8 cellular contexts compared by ENCODE assay signal in genomic region chr4:143352052-143352451, GRCh38. TPM values are rescaled to one million over a fixed set of nuclear protein-coding genes. Genes with fewer than 3 reads are reported as not detected.
A peak's percentile ranks its signal among the peaks of the same experiment; 100 is the strongest.
DNase-seq lines count a peak whose midpoint lies in the region; ATAC-seq and TF ChIP-seq lines count a peak whose summit lies in the region.
"Had no signal": no experiment of that assay in that cellular context is flagged by ENCODE, and none has a peak within 500 bp of the region (broad histone marks: within the 10 kb centered on the region; RNA-seq: fewer than 3 reads in every experiment).

No MANE protein-coding gene starts in this region.

- H3K27me3 ChIP-seq in testis, result no peaks in the 10 kb centered on the region

- no peak overlapping the region for H3K4me3 ChIP-seq in fibroblast of pulmonary artery (replicated peaks; ENCODE audit: low read depth, low read length)
- no peak overlapping the region for H3K4me3 ChIP-seq in testis

- H3K27ac Mint-ChIP-seq in activated naive CD8-positive, alpha-beta T cell treated with anti-CD3 and anti-CD28 coated beads for 36 hours, result no peak overlapping the region
- H3K27ac Mint-ChIP-seq: endodermal cell had no signal

- H3K36me3 Mint-ChIP-seq in activated naive CD8-positive, alpha-beta T cell treated with anti-CD3 and anti-CD28 coated beads for 36 hours, result no peaks in the 10 kb centered on the region

- no peaks in the 10 kb centered on the region for H3K9me3 Mint-ChIP-seq in activated naive CD8-positive, alpha-beta T cell treated with anti-CD3 and anti-CD28 coated beads for 36 hours
- H3K9me3 Mint-ChIP-seq: endodermal cell had no signal

- H3K27ac ChIP-seq in testis, result peak overlapping the region; percentile 31 to 54

- DNase-seq in NCI-H1048 (lab: John Stamatoyannopoulos, UW) (peak; percentile 21), SK-N-DZ (ENCODE audit: low spot score) (peak; percentile 29), fibroblast of pulmonary artery (ENCODE audit: low read depth) (peak; percentile 39), testis (no peak), RPMI8226 (no peak)
- no peak for DNase-seq in activated naive CD8-positive, alpha-beta T cell treated with anti-CD3 and anti-CD28 coated beads for 36 hours
- DNase-seq: endodermal cell had no signal

- no peak overlapping the region for H3K4me3 Mint-ChIP-seq in activated naive CD8-positive, alpha-beta T cell treated with anti-CD3 and anti-CD28 coated beads for 36 hours
- H3K4me3 Mint-ChIP-seq: endodermal cell had no signal

- TF ChIP-seq POLR2A in testis (IDR thresholded peaks at IDR 0.05), result no peak

- no peaks in the 10 kb centered on the region for H3K36me3 ChIP-seq in testis (ENCODE audit: low read depth, missing control alignments)

- ATAC-seq in GM18502 (IDR thresholded peaks at IDR 0.05; ENCODE audit: poor library complexity, unreplicated experiment), result no peak

- intact Hi-C loops in testis (cut with DNase I; ENCODE audit: low total_unique reads), result no loop called here

- TF ChIP-seq CTCF in fibroblast of pulmonary artery (IDR thresholded peaks at IDR 0.05; ENCODE audit: low read length, missing control alignments), result no peak
- TF ChIP-seq CTCF in testis (IDR thresholded peaks at IDR 0.05), result no peak

- H3K27me3 Mint-ChIP-seq in activated naive CD8-positive, alpha-beta T cell treated with anti-CD3 and anti-CD28 coated beads for 36 hours, result peaks cover 7% of the 10 kb centered on the region

- H3K4me1 Mint-ChIP-seq in activated naive CD8-positive, alpha-beta T cell treated with anti-CD3 and anti-CD28 coated beads for 36 hours, result no peaks in the 10 kb centered on the region

- no peaks in the 10 kb centered on the region for H3K9me3 ChIP-seq in testis

- H3K4me1 ChIP-seq in testis, result peaks cover 56% of the 10 kb centered on the region

RNA-seq across cellular contexts. Expression of gene GAB1, which starts 15.4 kb away (rescaled TPM):
- 6.3 and 6.6 TPM in 2 replicates for polyA plus RNA-seq in SK-N-DZ (2014; cell fraction: cytosol; rRNA removed)
- polyA plus RNA-seq in SK-N-DZ (2014; cell fraction: nucleus; rRNA removed), result 7.7 and 13.0 TPM in 2 replicates
- 10 to 100 TPM; 61.3 to 64.5 TPM for total RNA-seq in testis
- 19.7 TPM for polyA plus RNA-seq in testis (ENCODE audit: insufficient read depth, low read depth, low replicate concordance)
- under 1 TPM; 0.24 to 0.74 TPM for total RNA-seq in activated naive CD8-positive, alpha-beta T cell treated with anti-CD3 and anti-CD28 coated beads for 36 hours

Comparison
In these comparisons a context has a peak if more than half of its experiments do, and no peak if none do; other contexts are left out.
1. DNase-seq: peak in NCI-H1048 (single experiment), SK-N-DZ (single experiment) and fibroblast of pulmonary artery (single experiment); none in testis (single experiment), activated naive CD8-positive, alpha-beta T cell treated with anti-CD3 and anti-CD28 coated beads for 36 hours (single experiment) and RPMI8226 (single experiment).
2. RNA of gene GAB1, which starts 15.4 kb away (total RNA-seq): 61.3 to 64.5 TPM in testis; 0.24 to 0.74 TPM in activated naive CD8-positive, alpha-beta T cell treated with anti-CD3 and anti-CD28 coated beads for 36 hours; every median in the first group is over 10 times any median in the second.